In genomic region chr11:17347676-17348075, GRCh38 we compare ENCODE assay signal across 26 cellular contexts. TPM values are rescaled to one million over a fixed set of nuclear protein-coding genes. Genes with fewer than 3 reads are reported as not detected.
"Had no signal": no experiment of that assay in that cellular context is flagged by ENCODE, and none has a peak within 500 bp of the region (broad histone marks: within the 10 kb centered on the region; RNA-seq: fewer than 3 reads in every experiment).

No MANE protein-coding gene starts in this region.

- H3K4me3 Mint-ChIP-seq: immature natural killer cell; memory B cell; naive thymus-derived CD4-positive, alpha-beta T cell; natural killer cell treated with Interleukin-12 subunit alpha and Interleukin-12 subunit beta and Interleukin-15 and Interleukin-18, amount 100 ng/mL, for 72 hours; stimulated activated effector memory CD8-positive, alpha-beta T cell treated with anti-CD3 and anti-CD28 coated beads, Interleukin-12 subunit alpha, Interleukin-12 subunit beta, amount 100 ng/mL, for 72 hours; stimulated activated naive CD8-positive, alpha-beta T cell treated with anti-CD3 and anti-CD28 coated beads, Interleukin-15, amount 100 ng/mL, for 72 hours; type B pancreatic cell had no signal

- FAIRE-seq: pancreas, small intestine had no signal

- H3K36me3 ChIP-seq: left ventricle myocardium inferior, pancreas, prostate gland, tibial nerve, uterus had no signal

- DNase-seq: hypothalamus; immature natural killer cell; islet precursor cell; left ventricle myocardium inferior; midbrain; mucosa of descending colon; naive thymus-derived CD4-positive, alpha-beta T cell; pancreas; posterior cingulate gyrus; retina; small intestine; spleen; stimulated activated CD4-positive, alpha-beta T cell treated with anti-CD3 and anti-CD28 coated beads, Interleukin-4, amount 100 ng/mL, for 24 hours; stimulated activated naive CD4-positive, alpha-beta T cell treated with Interleukin-2 at 50 U/mL for 16 hours; stimulated activated naive CD8-positive, alpha-beta T cell treated with anti-CD3 and anti-CD28 coated beads, Interleukin-15, amount 100 ng/mL, for 72 hours; substantia nigra; uterus had no signal

- H3K4me3 ChIP-seq: left ventricle myocardium inferior, lung, mucosa of descending colon, pancreas, prostate gland, spleen, tibial nerve, uterus had no signal

- H3K9me3 Mint-ChIP-seq: memory B cell; naive thymus-derived CD4-positive, alpha-beta T cell; natural killer cell treated with Interleukin-12 subunit alpha and Interleukin-12 subunit beta and Interleukin-15 and Interleukin-18, amount 100 ng/mL, for 72 hours; stimulated activated effector memory CD8-positive, alpha-beta T cell treated with anti-CD3 and anti-CD28 coated beads, Interleukin-12 subunit alpha, Interleukin-12 subunit beta, amount 100 ng/mL, for 72 hours; stimulated activated naive CD8-positive, alpha-beta T cell treated with anti-CD3 and anti-CD28 coated beads, Interleukin-15, amount 100 ng/mL, for 72 hours; type B pancreatic cell had no signal

- H3K9me3 ChIP-seq: left ventricle myocardium inferior, mucosa of descending colon, pancreas, prostate gland, spleen, tibial nerve, uterus had no signal

- H3K4me1 ChIP-seq: pancreas, prostate gland, uterus had no signal

- H3K36me3 Mint-ChIP-seq: memory B cell; natural killer cell treated with Interleukin-12 subunit alpha and Interleukin-12 subunit beta and Interleukin-15 and Interleukin-18, amount 100 ng/mL, for 72 hours; type B pancreatic cell had no signal

- H3K27me3 ChIP-seq: pancreas, tibial nerve, uterus had no signal

- H3K27ac Mint-ChIP-seq: immature natural killer cell; memory B cell; natural killer cell treated with Interleukin-12 subunit alpha and Interleukin-12 subunit beta and Interleukin-15 and Interleukin-18, amount 100 ng/mL, for 72 hours; stimulated activated effector memory CD8-positive, alpha-beta T cell treated with anti-CD3 and anti-CD28 coated beads, Interleukin-12 subunit alpha, Interleukin-12 subunit beta, amount 100 ng/mL, for 72 hours; stimulated activated naive CD8-positive, alpha-beta T cell treated with anti-CD3 and anti-CD28 coated beads, Interleukin-15, amount 100 ng/mL, for 72 hours; type B pancreatic cell had no signal

- ATAC-seq: mucosa of descending colon; naive thymus-derived CD4-positive, alpha-beta T cell; natural killer cell treated with Interleukin-12 subunit alpha and Interleukin-12 subunit beta and Interleukin-15 and Interleukin-18, amount 100 ng/mL, for 72 hours; pancreas; right cardiac atrium; sciatic nerve; stimulated activated effector memory CD8-positive, alpha-beta T cell treated with anti-CD3 and anti-CD28 coated beads, Interleukin-12 subunit alpha, Interleukin-12 subunit beta, amount 100 ng/mL, for 72 hours; stimulated activated naive CD8-positive, alpha-beta T cell treated with anti-CD3 and anti-CD28 coated beads, Interleukin-15, amount 100 ng/mL, for 72 hours had no signal

- H3K27ac ChIP-seq: left ventricle myocardium inferior, pancreas, prostate gland, spleen, tibial nerve, uterus had no signal

RNA-seq across cellular contexts. Expression of gene NCR3LG1, which starts 3.9 kb away (rescaled TPM):
- polyA plus RNA-seq: naive thymus-derived CD4-positive, alpha-beta T cell had no signal

RNA-seq across cellular contexts. Expression of gene KCNJ11, which starts 40.8 kb away (rescaled TPM):
- polyA plus RNA-seq: immature natural killer cell; naive thymus-derived CD4-positive, alpha-beta T cell had no signal
